ENCODE assay signal across 4 cellular contexts in the genomic region with DNA sequence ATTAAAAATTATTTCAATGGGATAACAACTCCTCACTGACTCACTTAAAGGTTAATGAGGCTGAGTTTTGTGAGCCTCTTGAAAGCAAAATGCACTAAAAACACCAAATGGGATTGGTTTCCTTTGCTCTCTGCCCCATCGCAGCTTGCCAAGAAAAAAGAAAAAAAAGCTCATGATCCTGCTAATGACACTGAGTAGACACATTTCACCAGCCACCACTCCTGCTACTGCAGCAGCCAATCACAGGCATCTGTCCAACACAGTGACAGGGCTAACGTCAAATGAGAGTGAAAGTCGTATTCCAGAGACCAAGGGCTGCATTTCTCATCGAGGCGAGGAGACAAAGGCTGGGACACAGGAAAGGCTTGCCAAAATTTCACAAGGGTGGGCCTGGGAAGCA.
TF ChIP-seq lines count a peak whose summit lies in the region.

No MANE protein-coding gene starts in this region.

TF ChIP-seq in SK-N-SH, 30 proteins besides CTCF, POLR2A, EP300 and RAD21:
- TF ChIP-seq RFX5 (IDR thresholded peaks at IDR 0.05; ENCODE audit: low read length): no peak
- TF ChIP-seq SMC3 (IDR thresholded peaks at IDR 0.05; ENCODE audit: low read depth, low read length): no peak
- TF ChIP-seq YY1 (IDR thresholded peaks at IDR 0.05; ENCODE audit: low read depth): no peak
- TF ChIP-seq GATA2 (CRISPR knock-in tag; IDR thresholded peaks at IDR 0.05): no peak
- TF ChIP-seq, protein P1, sequence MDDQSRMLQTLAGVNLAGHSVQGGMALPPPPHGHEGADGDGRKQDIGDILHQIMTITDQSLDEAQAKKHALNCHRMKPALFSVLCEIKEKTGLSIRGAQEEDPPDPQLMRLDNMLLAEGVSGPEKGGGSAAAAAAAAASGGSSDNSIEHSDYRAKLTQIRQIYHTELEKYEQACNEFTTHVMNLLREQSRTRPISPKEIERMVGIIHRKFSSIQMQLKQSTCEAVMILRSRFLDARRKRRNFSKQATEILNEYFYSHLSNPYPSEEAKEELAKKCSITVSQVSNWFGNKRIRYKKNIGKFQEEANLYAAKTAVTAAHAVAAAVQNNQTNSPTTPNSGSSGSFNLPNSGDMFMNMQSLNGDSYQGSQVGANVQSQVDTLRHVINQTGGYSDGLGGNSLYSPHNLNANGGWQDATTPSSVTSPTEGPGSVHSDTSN (IDR thresholded peaks at IDR 0.05): peak; percentile 55

TF ChIP-seq in SK-N-SH treated with all-trans-retinoic acid at 6 μM for 48 hours, 23 proteins besides CTCF, POLR2A, EP300 and RAD21 (continues in another document):
- TF ChIP-seq ZFP3 (CRISPR knock-in tag; IDR thresholded peaks at IDR 0.05) (no peak), ARNTL (CRISPR knock-in tag; IDR thresholded peaks at IDR 0.05; ENCODE audit: borderline replicate concordance, low read depth) (no peak), ISL1 (CRISPR knock-in tag; IDR thresholded peaks at IDR 0.05) (no peak), OSR1 (CRISPR knock-in tag; IDR thresholded peaks at IDR 0.05) (no peak), CSDC2 (CRISPR knock-in tag; IDR thresholded peaks at IDR 0.05) (no peak), PPARA (CRISPR knock-in tag; IDR thresholded peaks at IDR 0.05; ENCODE audit: borderline replicate concordance) (no peak), ZNF565 (CRISPR knock-in tag; conservative IDR thresholded peaks at IDR 0.05; ENCODE audit: low read depth) (no peak)
- TF ChIP-seq, protein P2, sequence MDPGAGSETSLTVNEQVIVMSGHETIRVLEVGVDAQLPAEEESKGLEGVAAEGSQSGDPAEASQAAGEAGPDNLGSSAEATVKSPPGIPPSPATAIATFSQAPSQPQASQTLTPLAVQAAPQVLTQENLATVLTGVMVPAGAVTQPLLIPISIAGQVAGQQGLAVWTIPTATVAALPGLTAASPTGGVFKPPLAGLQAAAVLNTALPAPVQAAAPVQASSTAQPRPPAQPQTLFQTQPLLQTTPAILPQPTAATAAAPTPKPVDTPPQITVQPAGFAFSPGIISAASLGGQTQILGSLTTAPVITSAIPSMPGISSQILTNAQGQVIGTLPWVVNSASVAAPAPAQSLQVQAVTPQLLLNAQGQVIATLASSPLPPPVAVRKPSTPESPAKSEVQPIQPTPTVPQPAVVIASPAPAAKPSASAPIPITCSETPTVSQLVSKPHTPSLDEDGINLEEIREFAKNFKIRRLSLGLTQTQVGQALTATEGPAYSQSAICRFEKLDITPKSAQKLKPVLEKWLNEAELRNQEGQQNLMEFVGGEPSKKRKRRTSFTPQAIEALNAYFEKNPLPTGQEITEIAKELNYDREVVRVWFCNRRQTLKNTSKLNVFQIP (CRISPR knock-in tag; IDR thresholded peaks at IDR 0.05; ENCODE audit: borderline replicate concordance, low read depth): no peak
- TF ChIP-seq, protein P3, sequence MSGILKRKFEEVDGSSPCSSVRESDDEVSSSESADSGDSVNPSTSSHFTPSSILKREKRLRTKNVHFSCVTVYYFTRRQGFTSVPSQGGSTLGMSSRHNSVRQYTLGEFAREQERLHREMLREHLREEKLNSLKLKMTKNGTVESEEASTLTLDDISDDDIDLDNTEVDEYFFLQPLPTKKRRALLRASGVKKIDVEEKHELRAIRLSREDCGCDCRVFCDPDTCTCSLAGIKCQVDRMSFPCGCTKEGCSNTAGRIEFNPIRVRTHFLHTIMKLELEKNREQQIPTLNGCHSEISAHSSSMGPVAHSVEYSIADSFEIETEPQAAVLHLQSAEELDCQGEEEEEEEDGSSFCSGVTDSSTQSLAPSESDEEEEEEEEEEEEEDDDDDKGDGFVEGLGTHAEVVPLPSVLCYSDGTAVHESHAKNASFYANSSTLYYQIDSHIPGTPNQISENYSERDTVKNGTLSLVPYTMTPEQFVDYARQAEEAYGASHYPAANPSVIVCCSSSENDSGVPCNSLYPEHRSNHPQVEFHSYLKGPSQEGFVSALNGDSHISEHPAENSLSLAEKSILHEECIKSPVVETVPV (CRISPR knock-in tag; IDR thresholded peaks at IDR 0.05): no peak
- TF ChIP-seq, protein P4, sequence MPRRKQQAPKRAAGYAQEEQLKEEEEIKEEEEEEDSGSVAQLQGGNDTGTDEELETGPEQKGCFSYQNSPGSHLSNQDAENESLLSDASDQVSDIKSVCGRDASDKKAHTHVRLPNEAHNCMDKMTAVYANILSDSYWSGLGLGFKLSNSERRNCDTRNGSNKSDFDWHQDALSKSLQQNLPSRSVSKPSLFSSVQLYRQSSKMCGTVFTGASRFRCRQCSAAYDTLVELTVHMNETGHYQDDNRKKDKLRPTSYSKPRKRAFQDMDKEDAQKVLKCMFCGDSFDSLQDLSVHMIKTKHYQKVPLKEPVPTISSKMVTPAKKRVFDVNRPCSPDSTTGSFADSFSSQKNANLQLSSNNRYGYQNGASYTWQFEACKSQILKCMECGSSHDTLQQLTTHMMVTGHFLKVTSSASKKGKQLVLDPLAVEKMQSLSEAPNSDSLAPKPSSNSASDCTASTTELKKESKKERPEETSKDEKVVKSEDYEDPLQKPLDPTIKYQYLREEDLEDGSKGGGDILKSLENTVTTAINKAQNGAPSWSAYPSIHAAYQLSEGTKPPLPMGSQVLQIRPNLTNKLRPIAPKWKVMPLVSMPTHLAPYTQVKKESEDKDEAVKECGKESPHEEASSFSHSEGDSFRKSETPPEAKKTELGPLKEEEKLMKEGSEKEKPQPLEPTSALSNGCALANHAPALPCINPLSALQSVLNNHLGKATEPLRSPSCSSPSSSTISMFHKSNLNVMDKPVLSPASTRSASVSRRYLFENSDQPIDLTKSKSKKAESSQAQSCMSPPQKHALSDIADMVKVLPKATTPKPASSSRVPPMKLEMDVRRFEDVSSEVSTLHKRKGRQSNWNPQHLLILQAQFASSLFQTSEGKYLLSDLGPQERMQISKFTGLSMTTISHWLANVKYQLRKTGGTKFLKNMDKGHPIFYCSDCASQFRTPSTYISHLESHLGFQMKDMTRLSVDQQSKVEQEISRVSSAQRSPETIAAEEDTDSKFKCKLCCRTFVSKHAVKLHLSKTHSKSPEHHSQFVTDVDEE (CRISPR knock-in tag; IDR thresholded peaks at IDR 0.05): no peak

TF ChIP-seq in K562, 482 proteins besides CTCF, POLR2A, EP300 and RAD21:
- TF ChIP-seq ZNF764 (CRISPR knock-in tag; IDR thresholded peaks at IDR 0.05; ENCODE audit: low read depth): no peak
- TF ChIP-seq, protein P5, sequence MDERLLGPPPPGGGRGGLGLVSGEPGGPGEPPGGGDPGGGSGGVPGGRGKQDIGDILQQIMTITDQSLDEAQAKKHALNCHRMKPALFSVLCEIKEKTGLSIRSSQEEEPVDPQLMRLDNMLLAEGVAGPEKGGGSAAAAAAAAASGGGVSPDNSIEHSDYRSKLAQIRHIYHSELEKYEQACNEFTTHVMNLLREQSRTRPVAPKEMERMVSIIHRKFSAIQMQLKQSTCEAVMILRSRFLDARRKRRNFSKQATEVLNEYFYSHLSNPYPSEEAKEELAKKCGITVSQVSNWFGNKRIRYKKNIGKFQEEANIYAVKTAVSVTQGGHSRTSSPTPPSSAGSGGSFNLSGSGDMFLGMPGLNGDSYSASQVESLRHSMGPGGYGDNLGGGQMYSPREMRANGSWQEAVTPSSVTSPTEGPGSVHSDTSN (CRISPR knock-in tag; IDR thresholded peaks at IDR 0.05; ENCODE audit: low read depth): no peak
- TF ChIP-seq, protein P5 (tag; conservative IDR thresholded peaks at IDR 0.05; ENCODE audit: low read depth): peak; percentile 91
- TF ChIP-seq ATF1 (CRISPR knock-in tag; IDR thresholded peaks at IDR 0.05): no peak
- peak; percentile 32; the same call in 1 of the 2 replicates for TF ChIP-seq ATF1 (tag; IDR thresholded peaks at IDR 0.05)
- peak; percentile 11 for TF ChIP-seq RBM25 (IDR thresholded peaks at IDR 0.05; ENCODE audit: low read depth, low read length, severe bottlenecking)
- peak; percentile 56 for TF ChIP-seq NFYB (IDR thresholded peaks at IDR 0.05; ENCODE audit: extremely low read depth, insufficient read length)
- TF ChIP-seq, protein P6, sequence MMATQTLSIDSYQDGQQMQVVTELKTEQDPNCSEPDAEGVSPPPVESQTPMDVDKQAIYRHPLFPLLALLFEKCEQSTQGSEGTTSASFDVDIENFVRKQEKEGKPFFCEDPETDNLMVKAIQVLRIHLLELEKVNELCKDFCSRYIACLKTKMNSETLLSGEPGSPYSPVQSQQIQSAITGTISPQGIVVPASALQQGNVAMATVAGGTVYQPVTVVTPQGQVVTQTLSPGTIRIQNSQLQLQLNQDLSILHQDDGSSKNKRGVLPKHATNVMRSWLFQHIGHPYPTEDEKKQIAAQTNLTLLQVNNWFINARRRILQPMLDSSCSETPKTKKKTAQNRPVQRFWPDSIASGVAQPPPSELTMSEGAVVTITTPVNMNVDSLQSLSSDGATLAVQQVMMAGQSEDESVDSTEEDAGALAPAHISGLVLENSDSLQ (IDR thresholded peaks at IDR 0.05): peak; percentile 94
- no peak for TF ChIP-seq FOXA1 (IDR thresholded peaks at IDR 0.05; ENCODE audit: borderline replicate concordance)
- no peak for TF ChIP-seq ZKSCAN8 (CRISPR knock-in tag; IDR thresholded peaks at IDR 0.05)
- peak; percentile 45 for TF ChIP-seq FOS (IDR thresholded peaks at IDR 0.05; ENCODE audit: extremely low read depth, insufficient read length)

TF ChIP-seq in liver, 16 proteins besides CTCF, POLR2A, EP300 and RAD21:
- TF ChIP-seq FOXA2 (IDR thresholded peaks at IDR 0.05) (no peak), FOXA1 (IDR thresholded peaks at IDR 0.05) (no peak), HNF4A (conservative IDR thresholded peaks at IDR 0.05) (peak; percentile 47 to 50), RXRA (IDR thresholded peaks at IDR 0.05) (peak in 1 of 2 donors; percentile 18), TAF1 (conservative IDR thresholded peaks at IDR 0.05) (no peak), SP1 (IDR thresholded peaks at IDR 0.05) (peak; percentile 39), NR2F2 (IDR thresholded peaks at IDR 0.05) (peak; percentile 6), EGR1 (IDR thresholded peaks at IDR 0.05; ENCODE audit: low read depth in 2 of 2) (no peak)
TF ChIP-seq in liver: peak in this region for 4.
